Comparison of ENCODE assay signal across 10 cellular contexts in genomic region chr9:127783644-127784043, GRCh38. TPM values are rescaled to one million over a fixed set of nuclear protein-coding genes. Genes with fewer than 3 reads are reported as not detected.
A peak's percentile ranks its signal among the peaks of the same experiment; 100 is the strongest.
DNase-seq lines count a peak whose midpoint lies in the region; ATAC-seq lines count a peak whose summit lies in the region.
"Had no signal": no experiment of that assay in that cellular context is flagged by ENCODE, and none has a peak within 500 bp of the region (broad histone marks: within the 10 kb centered on the region; RNA-seq: fewer than 3 reads in every experiment).

No MANE protein-coding gene starts in this region.

- H3K9me3 ChIP-seq in thymus (ENCODE audit: control insufficient read depth) = no peaks in the 10 kb centered on the region

- H3K27ac ChIP-seq in layer of hippocampus (ENCODE audit: low read depth, low read length) = peak overlapping the region; percentile 60
- H3K27ac ChIP-seq in thymus (ENCODE audit: low read depth) = peak overlapping the region; percentile 95

- peak overlapping the region; percentile 75 for H3K4me3 Mint-ChIP-seq in activated naive CD4-positive, alpha-beta T cell treated with anti-CD3 and anti-CD28 coated beads, Interleukin-2, amount 10 ng/mL, durations not matched to agents 7 days and 5 days

- CTCF ChIA-PET in activated naive CD4-positive, alpha-beta T cell treated with anti-CD3 and anti-CD28 coated beads, Interleukin-2, amount 10 ng/mL, durations not matched to agents 7 days and 5 days (lab: Charles Lee) = interaction anchor here (1.0 to 4.4 kb wide), 9 partner anchors 12 to 88 kb away, joined by 3 to 34 read pairs (median 7); partner anchors contain the start of gene TOR2A

- H3K27me3 Mint-ChIP-seq in activated naive CD4-positive, alpha-beta T cell treated with anti-CD3 and anti-CD28 coated beads, Interleukin-2, amount 10 ng/mL, durations not matched to agents 7 days and 5 days = no peaks in the 10 kb centered on the region

- no peak for ATAC-seq in GM18498 (IDR thresholded peaks at IDR 0.05; ENCODE audit: unreplicated experiment)

- peak overlapping the region; percentile 35 for H3K4me3 ChIP-seq in thymus (ENCODE audit: low read length)

- no peaks in the 10 kb centered on the region for H3K9me3 Mint-ChIP-seq in activated naive CD4-positive, alpha-beta T cell treated with anti-CD3 and anti-CD28 coated beads, Interleukin-2, amount 10 ng/mL, durations not matched to agents 7 days and 5 days

- WGBS in thymus = 39% methylated on average over 6 of the region's 6 CpGs

- no peak for DNase-seq in activated naive CD4-positive, alpha-beta T cell treated with anti-CD3 and anti-CD28 coated beads, Interleukin-2, amount 10 ng/mL, durations not matched to agents 7 days and 5 days
- DNase-seq in activated naive CD4-positive, alpha-beta T cell treated with Interleukin-2 at 50 U/mL for 16 hours = no peak
- DNase-seq in UCSD-AML1 (lab: John Stamatoyannopoulos, UW; ENCODE audit: unreplicated experiment) (peak; percentile 66), 8988T (no peak), dermis blood vessel endothelial cell (no peak)
- DNase-seq: mesenchymal stem cell had no signal

- H3K4me1 ChIP-seq in thymus (ENCODE audit: control insufficient read depth, insufficient read depth, low read length) = peaks cover 45% of the 10 kb centered on the region

- H3K36me3 Mint-ChIP-seq in activated naive CD4-positive, alpha-beta T cell treated with anti-CD3 and anti-CD28 coated beads, Interleukin-2, amount 10 ng/mL, durations not matched to agents 7 days and 5 days = peaks cover 20% of the 10 kb centered on the region

- H3K4me1 Mint-ChIP-seq in activated naive CD4-positive, alpha-beta T cell treated with anti-CD3 and anti-CD28 coated beads, Interleukin-2, amount 10 ng/mL, durations not matched to agents 7 days and 5 days = peaks cover 76% of the 10 kb centered on the region

- peaks cover 26% of the 10 kb centered on the region for H3K36me3 ChIP-seq in thymus (ENCODE audit: control insufficient read depth, insufficient read depth)

- H3K27me3 ChIP-seq in layer of hippocampus (ENCODE audit: control insufficient read depth, insufficient read depth, low read length) = no peaks in the 10 kb centered on the region
- H3K27me3 ChIP-seq in thymus (ENCODE audit: control insufficient read depth, insufficient read depth) = no peaks in the 10 kb centered on the region

- H3K27ac Mint-ChIP-seq in activated naive CD4-positive, alpha-beta T cell treated with anti-CD3 and anti-CD28 coated beads, Interleukin-2, amount 10 ng/mL, durations not matched to agents 7 days and 5 days = peak overlapping the region; percentile 96

RNA-seq across cellular contexts. Expression of gene CDK9, which starts 2.2 kb away (rescaled TPM):
- 122 TPM for polyA plus RNA-seq in thymus
- 102 and 116 TPM in 2 replicates for total RNA-seq in dermis blood vessel endothelial cell

RNA-seq across cellular contexts. Expression of gene SH2D3C, which starts 5.2 kb away (rescaled TPM):
- polyA plus RNA-seq in thymus = 25.1 TPM
- total RNA-seq in dermis blood vessel endothelial cell = 77.8 and 95.6 TPM in 2 replicates
- total RNA-seq: fibroblast of lung had no signal

RNA-seq across cellular contexts. Expression of gene FPGS, which starts 19.0 kb away (rescaled TPM):
- polyA plus RNA-seq in thymus = 48.4 TPM
- 64.2 and 93.8 TPM in 2 replicates for total RNA-seq in dermis blood vessel endothelial cell

RNA-seq across cellular contexts. Expression of gene TOR2A, which starts 48.5 kb away (rescaled TPM):
- polyA plus RNA-seq in thymus = 19.3 TPM
- total RNA-seq in dermis blood vessel endothelial cell = 7.7 and 13.2 TPM in 2 replicates
